In genomic region chr7:218316-218715, GRCh38 we compare ENCODE assay signal across 34 cellular contexts. TPM values are rescaled to one million over a fixed set of nuclear protein-coding genes. Genes with fewer than 3 reads are reported as not detected.
"Had no signal": no experiment of that assay in that cellular context is flagged by ENCODE, and none has a peak within 500 bp of the region (broad histone marks: within the 10 kb centered on the region; RNA-seq: fewer than 3 reads in every experiment).

No MANE protein-coding gene starts in this region.

- DNase-seq: activated CD4-positive, alpha-beta T cell treated with anti-CD3 and anti-CD28 coated beads for 1 hour; activated CD4-positive, alpha-beta T cell treated with anti-CD3 and anti-CD28 coated beads, Interleukin-2, amount 10 ng/mL, durations not matched to agents 24 days and 14 days; activated CD4-positive, alpha-beta T cell treated with anti-CD3 and anti-CD28 coated beads, Interleukin-2, amount 50 U/mL, for 4 hours; activated CD4-positive, CD25-positive, alpha-beta regulatory T cell; activated CD8-positive, alpha-beta T cell treated with anti-CD3 and anti-CD28 coated beads, Interleukin-2, amount 10 ng/mL, durations not matched to agents 7 days and 5 days; activated gamma-delta T cell; activated naive CD4-positive, alpha-beta T cell treated with Interleukin-2 at 50 U/mL for 16 hours; activated naive CD8-positive, alpha-beta T cell treated with anti-CD3 and anti-CD28 coated beads, Interleukin-2, amount 10 ng/mL, durations not matched to agents 7 days and 5 days; activated T-cell treated with anti-CD3 and anti-CD28 coated beads, Interleukin-2, amount 50 U/mL, for 24 hours; amygdala; body of pancreas; Kasumi-1; KG1; MG63; NCI-H1048; NCI-H1105 treated with DMSO at 0.1 percent for 48 hours; NCI-H1436; NCI-H1694; NCI-H1930; NCI-H345; NCI-H524 treated with DMSO at 0.1 percent for 48 hours; PC-9; SIG-M5; T1000; WERI-Rb-1 had no signal

- H2AFZ ChIP-seq: PC-9 had no signal

- H3K27ac ChIP-seq: PC-9, RWPE1, WERI-Rb-1 had no signal

- H3K4me1 Mint-ChIP-seq: activated CD4-positive, alpha-beta T cell treated with anti-CD3 and anti-CD28 coated beads, Interleukin-2, amount 10 ng/mL, durations not matched to agents 24 days and 14 days; activated naive CD4-positive, alpha-beta T cell treated with anti-CD3 and anti-CD28 coated beads, Interleukin-2, amount 50 U/mL, for 24 hours; activated naive CD8-positive, alpha-beta T cell treated with anti-CD3 and anti-CD28 coated beads, Interleukin-2, amount 10 ng/mL, durations not matched to agents 7 days and 5 days had no signal

- H3K4me3 Mint-ChIP-seq: activated CD4-positive, alpha-beta T cell treated with anti-CD3 and anti-CD28 coated beads, Interleukin-2, amount 10 ng/mL, durations not matched to agents 24 days and 14 days; activated CD8-positive, alpha-beta T cell treated with anti-CD3 and anti-CD28 coated beads, Interleukin-2, amount 10 ng/mL, durations not matched to agents 7 days and 5 days; activated naive CD4-positive, alpha-beta T cell treated with anti-CD3 and anti-CD28 coated beads, Interleukin-2, amount 50 U/mL, for 24 hours; activated naive CD8-positive, alpha-beta T cell treated with anti-CD3 and anti-CD28 coated beads, Interleukin-2, amount 10 ng/mL, durations not matched to agents 7 days and 5 days; activated T-cell treated with anti-CD3 and anti-CD28 coated beads, Interleukin-2, amount 50 U/mL, for 24 hours had no signal

- H3K36me3 Mint-ChIP-seq: activated naive CD4-positive, alpha-beta T cell treated with anti-CD3 and anti-CD28 coated beads, Interleukin-2, amount 50 U/mL, for 24 hours; activated naive CD8-positive, alpha-beta T cell treated with anti-CD3 and anti-CD28 coated beads, Interleukin-2, amount 10 ng/mL, durations not matched to agents 7 days and 5 days had no signal

- H3K4me1 ChIP-seq: breast epithelium had no signal

- H3K27me3 ChIP-seq: body of pancreas, breast epithelium, MG63 had no signal

- H3K9me3 ChIP-seq: body of pancreas, breast epithelium, MG63 had no signal

- ATAC-seq: activated CD8-positive, alpha-beta T cell treated with anti-CD3 and anti-CD28 coated beads, Interleukin-2, amount 10 ng/mL, durations not matched to agents 7 days and 5 days; body of pancreas; Right ventricle myocardium inferior; SK-N-SH treated with all-trans-retinoic acid at 6 μM for 48 hours had no signal

- H3K9me3 Mint-ChIP-seq: activated CD4-positive, alpha-beta T cell treated with anti-CD3 and anti-CD28 coated beads, Interleukin-2, amount 10 ng/mL, durations not matched to agents 24 days and 14 days; activated naive CD4-positive, alpha-beta T cell treated with anti-CD3 and anti-CD28 coated beads, Interleukin-2, amount 50 U/mL, for 24 hours; activated naive CD8-positive, alpha-beta T cell treated with anti-CD3 and anti-CD28 coated beads, Interleukin-2, amount 10 ng/mL, durations not matched to agents 7 days and 5 days; activated T-cell treated with anti-CD3 and anti-CD28 coated beads, Interleukin-2, amount 50 U/mL, for 24 hours; activated T-helper 2 cell treated with anti-CD3 and anti-CD28 coated beads, Interferon-gamma antibody, Interleukin-2, Interleukin-4, amounts not matched to agents 10 μg/mL and 5 μg/mL and 100 μg/mL, durations not matched to agents 14 hours and 24 hours and 36 hours had no signal

- H3K4me3 ChIP-seq: body of pancreas, breast epithelium, MG63, PC-9 had no signal

- H3K4me2 ChIP-seq: PC-9 had no signal

- H3K36me3 ChIP-seq: breast epithelium, WERI-Rb-1 had no signal

- H3K27ac Mint-ChIP-seq: activated CD4-positive, alpha-beta T cell treated with anti-CD3 and anti-CD28 coated beads, Interleukin-2, amount 10 ng/mL, durations not matched to agents 24 days and 14 days; activated CD8-positive, alpha-beta T cell treated with anti-CD3 and anti-CD28 coated beads, Interleukin-2, amount 10 ng/mL, durations not matched to agents 7 days and 5 days; activated naive CD4-positive, alpha-beta T cell treated with anti-CD3 and anti-CD28 coated beads, Interleukin-2, amount 50 U/mL, for 24 hours; activated naive CD8-positive, alpha-beta T cell treated with anti-CD3 and anti-CD28 coated beads, Interleukin-2, amount 10 ng/mL, durations not matched to agents 7 days and 5 days; activated T-cell treated with anti-CD3 and anti-CD28 coated beads, Interleukin-2, amount 50 U/mL, for 24 hours; activated T-helper 2 cell treated with anti-CD3 and anti-CD28 coated beads, Interferon-gamma antibody, Interleukin-2, Interleukin-4, amounts not matched to agents 10 μg/mL and 5 μg/mL and 100 μg/mL, durations not matched to agents 14 hours and 24 hours and 36 hours had no signal

- H3K27me3 Mint-ChIP-seq: activated CD4-positive, alpha-beta T cell treated with anti-CD3 and anti-CD28 coated beads, Interleukin-2, amount 10 ng/mL, durations not matched to agents 24 days and 14 days; activated naive CD4-positive, alpha-beta T cell treated with anti-CD3 and anti-CD28 coated beads, Interleukin-2, amount 50 U/mL, for 24 hours; activated naive CD8-positive, alpha-beta T cell treated with anti-CD3 and anti-CD28 coated beads, Interleukin-2, amount 10 ng/mL, durations not matched to agents 7 days and 5 days; activated T-cell treated with anti-CD3 and anti-CD28 coated beads, Interleukin-2, amount 50 U/mL, for 24 hours had no signal

RNA-seq across cellular contexts. Expression of gene FAM20C, which starts 25.9 kb away (rescaled TPM):
- total RNA-seq: OCI-LY7; SK-MEL-5; T-helper 1 cell treated with Interleukin-12 subunit alpha and Interleukin-12 subunit beta and Interleukin-4 antibody, amounts not matched to agents 30 ng/mL and 1 ng/mL, for 36 hours had no signal
